In the genomic region with DNA sequence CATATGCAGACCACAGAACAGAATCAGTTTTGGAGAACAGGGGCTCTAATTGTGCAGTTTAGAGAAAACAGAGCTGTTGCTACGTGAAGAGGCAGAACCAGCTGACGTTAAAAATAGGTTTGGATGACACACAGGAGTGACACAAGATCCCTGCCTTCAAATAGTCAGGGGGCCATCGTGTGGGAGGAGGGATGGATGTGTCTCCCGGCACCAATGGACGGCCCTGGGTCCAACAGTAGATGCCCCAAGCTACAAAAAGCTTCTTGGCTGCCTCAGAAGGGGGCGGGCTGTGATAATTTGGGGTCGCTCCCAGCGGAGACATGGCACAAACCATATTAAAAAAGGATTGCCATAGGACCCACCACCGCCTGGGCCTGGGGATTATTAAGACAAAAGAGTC, we compare ENCODE assay signal across 12 cellular contexts.
DNase-seq lines count a peak whose midpoint lies in the region; ATAC-seq, FAIRE-seq and TF ChIP-seq lines count a peak whose summit lies in the region.
"Had no signal": no experiment of that assay in that cellular context is flagged by ENCODE, and none has a peak within 500 bp of the region (broad histone marks: within the 10 kb centered on the region; RNA-seq: fewer than 3 reads in every experiment).

No MANE protein-coding gene starts in this region.

- TF ChIP-seq EP300 in gastroesophageal sphincter (IDR thresholded peaks at IDR 0.05) (no peak), sigmoid colon (IDR thresholded peaks at IDR 0.05) (no peak)

- H3K4me3 ChIP-seq in gastroesophageal sphincter (no peak overlapping the region), sigmoid colon (no peak overlapping the region)

- peak; percentile 31 for DNase-seq in GM04503 (ENCODE audit: low read depth)
- peak; percentile 78 for DNase-seq in sigmoid colon
- DNase-seq in GM19239 (ENCODE audit: insufficient read length, low spot score): no peak
- DNase-seq: OCI-M1 had no signal

- H3K27ac ChIP-seq in VCaP (peak overlapping the region; percentile 67), gastroesophageal sphincter (peak overlapping the region; percentile 48 to 89 (median 86)), sigmoid colon (peak overlapping the region; percentile 66 to 74 (median 71))
- H3K27ac ChIP-seq: HL-60, neutrophil had no signal

- H3K9me3 ChIP-seq in gastroesophageal sphincter (no peaks in the 10 kb centered on the region), sigmoid colon (no peaks in the 10 kb centered on the region)
- H3K9me3 ChIP-seq: neutrophil had no signal

- intact Hi-C loops in sigmoid colon (cut with DNase I): no loop called here

- H3K27me3 ChIP-seq in gastroesophageal sphincter (no peaks in the 10 kb centered on the region), sigmoid colon (no peaks in the 10 kb centered on the region)
- H3K27me3 ChIP-seq: neutrophil had no signal

- no peaks in the 10 kb centered on the region for H3K36me3 ChIP-seq in gastroesophageal sphincter
- H3K36me3 ChIP-seq in sigmoid colon: no peaks in the 10 kb centered on the region
- H3K36me3 ChIP-seq: neutrophil had no signal

- ATAC-seq in gastroesophageal sphincter (peak; percentile 23), esophagus mucosa (no peak), HG03469 (IDR thresholded peaks at IDR 0.05; ENCODE audit: unreplicated experiment) (no peak), GM21528 (IDR thresholded peaks at IDR 0.05; ENCODE audit: low FRiP score, unreplicated experiment) (no peak)

- TF ChIP-seq POLR2A in gastroesophageal sphincter (IDR thresholded peaks at IDR 0.05): no peak
- no peak for TF ChIP-seq POLR2A in sigmoid colon (IDR thresholded peaks at IDR 0.05)

- WGBS in gastroesophageal sphincter (ENCODE audit: low coverage in 1 of 2), 2 donors: 11 to 39% methylated on average over 5 to 7 of the region's 9 CpGs
- 76 to 78% methylated on average over 9 of the region's 9 CpGs for WGBS in sigmoid colon, 2 donors

- no peak for TF ChIP-seq CTCF in VCaP (conservative IDR thresholded peaks at IDR 0.05)
- TF ChIP-seq CTCF in gastroesophageal sphincter (IDR thresholded peaks at IDR 0.05): no peak
- TF ChIP-seq CTCF in sigmoid colon (IDR thresholded peaks at IDR 0.05): no peak

- H3K4me1 ChIP-seq in gastroesophageal sphincter (peaks cover 33 to 84% (median 56%) of the 10 kb centered on the region in 3 donors), sigmoid colon (peaks cover 0 to 86% (median 82%) of the 10 kb centered on the region in 4 donors)

- no peak for FAIRE-seq in GM19239 (lab: Jason Lieb, UNC)
- FAIRE-seq: GM18507 had no signal
